In the genomic region with DNA sequence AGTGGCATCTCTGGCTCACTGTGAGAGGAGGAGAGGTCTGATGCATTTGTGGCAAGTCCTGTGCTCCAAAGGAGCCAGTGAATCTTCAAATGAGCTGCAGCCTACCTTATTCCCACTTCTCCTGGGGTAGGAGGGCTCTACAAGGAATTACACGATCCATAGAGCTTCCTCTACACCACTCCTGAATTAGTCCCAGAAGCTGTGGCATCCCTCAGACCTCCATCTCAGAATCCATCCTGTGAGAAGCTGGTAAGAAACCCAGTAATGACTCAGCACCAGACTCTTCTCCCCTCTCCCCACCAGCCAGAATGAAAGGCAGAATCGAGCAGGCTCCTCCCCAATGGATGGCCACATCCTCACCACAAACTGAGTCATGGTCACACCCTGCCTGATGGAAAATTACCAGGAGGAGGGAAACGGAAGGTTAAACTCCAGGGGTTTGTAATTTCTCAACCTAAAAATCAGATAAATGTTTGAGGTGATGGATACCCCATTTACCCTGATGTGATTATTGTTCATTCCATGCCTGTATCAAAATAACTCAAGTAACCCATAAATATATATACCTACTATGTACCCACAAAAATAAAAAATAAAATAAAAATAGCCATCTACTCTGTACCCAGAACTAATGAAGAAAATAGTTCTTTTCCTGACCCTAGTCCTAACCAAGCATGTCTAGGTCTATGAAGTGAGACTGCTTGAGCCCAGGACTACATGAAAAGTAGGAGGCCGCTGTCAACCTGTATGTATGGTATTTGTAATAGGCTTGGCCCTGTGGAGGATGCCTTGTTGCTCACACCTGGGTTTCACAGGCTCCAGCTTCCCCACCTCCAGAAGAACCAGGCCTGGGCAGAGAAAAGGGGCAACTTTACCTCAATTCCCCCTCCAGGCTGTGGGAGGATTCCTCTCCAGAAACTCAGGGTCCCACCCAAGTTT, we compare ENCODE assay signal across 8 cellular contexts. TPM values are rescaled to one million over a fixed set of nuclear protein-coding genes. Genes with fewer than 3 reads are reported as not detected.
DNase-seq lines count a peak whose midpoint lies in the region; ATAC-seq, FAIRE-seq and TF ChIP-seq lines count a peak whose summit lies in the region.

No MANE protein-coding gene starts in this region.

- H4K20me1 ChIP-seq in HepG2 (ENCODE audit: insufficient read depth, low read length) = no peaks in the 10 kb centered on the region

- ATAC-seq in GM19372 (IDR thresholded peaks at IDR 0.05; ENCODE audit: low read depth, unreplicated experiment) (peak; percentile 65), HepG2 (peak; percentile 78)
- ATAC-seq in stimulated activated effector memory CD8-positive, alpha-beta T cell treated with anti-CD3 and anti-CD28 coated beads, Interleukin-12 subunit alpha, Interleukin-12 subunit beta, amount 100 ng/mL, for 72 hours = peak; percentile 98

- peaks cover 2% of the 10 kb centered on the region for H3K27me3 Mint-ChIP-seq in T-helper 2 cell treated with Interferon-gamma antibody and Interleukin-4, amounts not matched to agents 5 μg/mL and 100 μg/mL, for 36 hours (ENCODE audit: low read depth)
- no peaks in the 10 kb centered on the region for H3K27me3 Mint-ChIP-seq in brain

- FAIRE-seq in HepG2 (lab: Jason Lieb, UNC) = peak; percentile 89

- intact Hi-C loops in HepG2 (cut with micrococcal nuclease; ENCODE audit: unreplicated experiment) = no loop called here

- peak overlapping the region; percentile 86 for H3K27ac Mint-ChIP-seq in T-helper 2 cell treated with Interferon-gamma antibody and Interleukin-4, amounts not matched to agents 5 μg/mL and 100 μg/mL, for 36 hours
- peak overlapping the region in 4 of 5 experiments; percentile 19 to 91 (median 64) for H3K27ac Mint-ChIP-seq in brain
- peak overlapping the region; percentile 96 for H3K27ac Mint-ChIP-seq in stimulated activated effector memory CD8-positive, alpha-beta T cell treated with anti-CD3 and anti-CD28 coated beads, Interleukin-12 subunit alpha, Interleukin-12 subunit beta, amount 100 ng/mL, for 72 hours

- peak overlapping the region; percentile 32 for H2AFZ ChIP-seq in HepG2 (ENCODE audit: low read length)

- peak; percentile 28 to 38; a peak in 2 of 4 replicates for TF ChIP-seq POLR2A in HepG2 (IDR thresholded peaks at IDR 0.05; ENCODE audit: insufficient read depth in 1 of 2, low read depth in 2 of 2, low read length in 2 of 2)

- H3K9ac ChIP-seq in HepG2 (ENCODE audit: insufficient read depth, low read depth, low read length) = peak overlapping the region; percentile 50; the same call in 1 of the 2 replicates

- DNase-seq in AML-193 (lab: John Stamatoyannopoulos, UW) (peak; percentile 87 to 93), HL-60 (ENCODE audit: low read depth in 1 of 2, low spot score in 1 of 2) (peak; percentile 93 to 94), HepG2 (ENCODE audit: low spot score) (peak; percentile 85), DMS114 treated with DMSO at 0.1 percent for 48 hours (lab: John Stamatoyannopoulos, UW; ENCODE audit: unreplicated experiment) (no peak)
- DNase-seq in T-helper 2 cell treated with Interferon-gamma antibody and Interleukin-4, amounts not matched to agents 5 μg/mL and 100 μg/mL, for 36 hours (ENCODE audit: low spot score) = peak; percentile 85
- DNase-seq in stimulated activated effector memory CD8-positive, alpha-beta T cell treated with anti-CD3 and anti-CD28 coated beads, Interleukin-12 subunit alpha, Interleukin-12 subunit beta, amount 100 ng/mL, for 72 hours (ENCODE audit: low spot score in 2 of 2) = peak; percentile 55 to 90

- H3K4me2 ChIP-seq in HepG2 (ENCODE audit: low read depth, low read length) = peak overlapping the region; percentile 72

- CTCF ChIA-PET in HepG2 (lab: Yijun Ruan, JAX; ENCODE audit: low intra/inter-chr PET ratio, low total read pairs) = no interaction called here

- peak overlapping the region; percentile 81 for H3K4me3 Mint-ChIP-seq in T-helper 2 cell treated with Interferon-gamma antibody and Interleukin-4, amounts not matched to agents 5 μg/mL and 100 μg/mL, for 36 hours
- H3K4me3 Mint-ChIP-seq in brain = peak overlapping the region in 2 of 5 experiments; percentile 18 to 28
- peak overlapping the region; percentile 69 for H3K4me3 Mint-ChIP-seq in stimulated activated effector memory CD8-positive, alpha-beta T cell treated with anti-CD3 and anti-CD28 coated beads, Interleukin-12 subunit alpha, Interleukin-12 subunit beta, amount 100 ng/mL, for 72 hours

- TF ChIP-seq RAD21 in HepG2 (CRISPR knock-in tag; IDR thresholded peaks at IDR 0.05) = no peak

- 24% methylated on average over 4 of the region's 4 CpGs for WGBS in HepG2 (ENCODE audit: low lambda C conversion rate)

- POLR2A ChIA-PET in HepG2 (lab: Yijun Ruan, JAX) = interaction anchor here (0.7 to 2.0 kb wide), 3 partner anchors 10 to 138 kb away, joined by 3 to 9 read pairs (median 6); a partner anchor contains a TSS

- no peaks in the 10 kb centered on the region for H3K9me3 ChIP-seq in HepG2 (ENCODE audit: low read length)

- peaks cover 50% of the 10 kb centered on the region for H3K4me1 ChIP-seq in HepG2 (ENCODE audit: insufficient read depth, low read length)

- H3K4me3 ChIP-seq in HL-60 (replicated peaks; ENCODE audit: insufficient read depth, low read length) (peak overlapping the region; percentile 27), HepG2 (replicated peaks in 1 of 3; ENCODE audit: insufficient read depth in 1 of 3, low read depth in 2 of 3, low read length in 3 of 3) (peak overlapping the region in 2 of 3 experiments; percentile 31 to 43; a peak in 3 of 6 replicates)

- BruUV-seq in HepG2 (replicated peaks; lab: Mats Ljungman, UMichigan) = no TSS peak

- no peak for TF ChIP-seq CTCF in HL-60 (IDR thresholded peaks at IDR 0.05; ENCODE audit: insufficient read depth, low read length)
- no peak for TF ChIP-seq CTCF in brain (conservative IDR thresholded peaks at IDR 0.05)
- TF ChIP-seq CTCF in HepG2 (CRISPR knock-in tag; IDR thresholded peaks at IDR 0.05) = no peak

- no peaks in the 10 kb centered on the region for H3K79me2 ChIP-seq in HepG2 (ENCODE audit: insufficient read depth, low read length)

- H3K27ac ChIP-seq in HL-60 (replicated peaks) = peak overlapping the region; percentile 73
- H3K27ac ChIP-seq in HepG2 (ENCODE audit: extremely low read length, insufficient read depth, low read length) = peak overlapping the region; percentile 36

- TF ChIP-seq EP300 in HepG2 (IDR thresholded peaks at IDR 0.05; ENCODE audit: low read depth in 2 of 2, low read length in 2 of 2) (peak in 1 of 2 experiments; percentile 77; a peak in 2 of 4 replicates), HepG2 (CRISPR knock-in tag; IDR thresholded peaks at IDR 0.05; ENCODE audit: borderline replicate concordance) (no peak)

- in situ Hi-C loops in HepG2 (cut with HindIII; ENCODE audit: extremely low pct_ligation_motif_present, low pct_unique_long_range_greater_than_20kb) = no loop called here

- peaks cover 22% of the 10 kb centered on the region for H3K36me3 Mint-ChIP-seq in T-helper 2 cell treated with Interferon-gamma antibody and Interleukin-4, amounts not matched to agents 5 μg/mL and 100 μg/mL, for 36 hours (ENCODE audit: low read depth)
- H3K36me3 Mint-ChIP-seq in brain = peaks cover 28% of the 10 kb centered on the region
- peaks cover 51% of the 10 kb centered on the region for H3K36me3 Mint-ChIP-seq in stimulated activated effector memory CD8-positive, alpha-beta T cell treated with anti-CD3 and anti-CD28 coated beads, Interleukin-12 subunit alpha, Interleukin-12 subunit beta, amount 100 ng/mL, for 72 hours

- no peaks in the 10 kb centered on the region for H3K27me3 ChIP-seq in HL-60 (ENCODE audit: insufficient read depth, poor library complexity, severe bottlenecking)
- H3K27me3 ChIP-seq in HepG2 (ENCODE audit: control insufficient read depth in 1 of 2, insufficient read depth in 2 of 2, low read length in 2 of 2) = peaks cover 0 to 6% of the 10 kb centered on the region in 2 experiments; a peak in 2 of 5 replicates

- no peaks in the 10 kb centered on the region for H3K9me3 Mint-ChIP-seq in T-helper 2 cell treated with Interferon-gamma antibody and Interleukin-4, amounts not matched to agents 5 μg/mL and 100 μg/mL, for 36 hours
- H3K9me3 Mint-ChIP-seq in brain = peaks cover 0 to 3% (median 0%) of the 10 kb centered on the region in 5 experiments
- H3K9me3 Mint-ChIP-seq in stimulated activated effector memory CD8-positive, alpha-beta T cell treated with anti-CD3 and anti-CD28 coated beads, Interleukin-12 subunit alpha, Interleukin-12 subunit beta, amount 100 ng/mL, for 72 hours = no peaks in the 10 kb centered on the region

- no peaks in the 10 kb centered on the region for H3K36me3 ChIP-seq in HepG2 (replicated peaks in 1 of 2; ENCODE audit: control insufficient read depth in 1 of 2, insufficient read depth in 2 of 2, low read length in 2 of 2)

- peaks cover 29% of the 10 kb centered on the region for H3K4me1 Mint-ChIP-seq in T-helper 2 cell treated with Interferon-gamma antibody and Interleukin-4, amounts not matched to agents 5 μg/mL and 100 μg/mL, for 36 hours (ENCODE audit: low read depth)
- H3K4me1 Mint-ChIP-seq in brain = peaks cover 12% of the 10 kb centered on the region
- H3K4me1 Mint-ChIP-seq in stimulated activated effector memory CD8-positive, alpha-beta T cell treated with anti-CD3 and anti-CD28 coated beads, Interleukin-12 subunit alpha, Interleukin-12 subunit beta, amount 100 ng/mL, for 72 hours = peaks cover 31% of the 10 kb centered on the region

RNA-seq across cellular contexts. Expression of a gene that starts 6.6 kb away (rescaled TPM):
- 979 TPM for polyA plus RNA-seq in brain (ENCODE audit: insufficient read depth, low read depth, low replicate concordance)
- total RNA-seq in HepG2 (2016; rRNA removed; fragmentation: Illumina TruSeq; extraction: Trizol) = 488 and 574 TPM in 2 replicates
- 56.7 and 63.3 TPM in 2 replicates for total RNA-seq in HepG2 (2016; cell fraction: cytosol; rRNA removed; fragmentation: Illumina TruSeq; extraction: Trizol; ENCODE audit: low read depth)
- total RNA-seq in HepG2 (2016; cell fraction: insoluble cytoplasmic fraction; rRNA removed; fragmentation: Illumina TruSeq; extraction: Trizol) = 500 and 538 TPM in 2 replicates
- total RNA-seq in HepG2 (2016; cell fraction: membrane; rRNA removed; fragmentation: Illumina TruSeq; extraction: Trizol) = 102 TPM in 2 replicates
- 265 and 278 TPM in 2 replicates for total RNA-seq in HepG2 (2016; cell fraction: nucleus; rRNA removed; fragmentation: Illumina TruSeq; extraction: Trizol)
- polyA plus RNA-seq in HepG2 (2011; rRNA removed) = 766 and 780 TPM in 2 replicates
- polyA plus RNA-seq in HepG2 (2011; cell fraction: cytosol; rRNA removed) = 619 and 801 TPM in 2 replicates
- 586 and 619 TPM in 2 replicates for polyA plus RNA-seq in HepG2 (2011; cell fraction: nucleus; rRNA removed)
- 811 and 958 TPM in 2 replicates for polyA plus RNA-seq in HepG2 (2012)
- 52.1 and 54.7 TPM in 2 replicates for polyA plus RNA-seq in HepG2 (2016; cell fraction: cytosol; fragmentation: Illumina TruSeq; extraction: Trizol; ENCODE audit: low read depth)
- polyA plus RNA-seq in HepG2 (2016; cell fraction: insoluble cytoplasmic fraction; fragmentation: Illumina TruSeq; extraction: Trizol; ENCODE audit: low read depth) = 373 and 468 TPM in 2 replicates
- 77.8 and 83.1 TPM in 2 replicates for polyA plus RNA-seq in HepG2 (2016; cell fraction: membrane; fragmentation: Illumina TruSeq; extraction: Trizol; ENCODE audit: low read depth)
- polyA plus RNA-seq in HepG2 (2016; cell fraction: nucleus; fragmentation: Illumina TruSeq; extraction: Trizol; ENCODE audit: insufficient read depth, low read depth) = 330 and 335 TPM in 2 replicates
- 1,889 and 3,533 TPM in 2 replicates for polyA minus RNA-seq in HepG2 (2011; rRNA and poly(A)+ RNA removed; ENCODE audit: low replicate concordance)
- polyA minus RNA-seq in HepG2 (2011; cell fraction: cytosol; rRNA and poly(A)+ RNA removed) = 776 TPM in 2 replicates
- 532 and 663 TPM in 2 replicates for polyA minus RNA-seq in HepG2 (2011; cell fraction: nucleus; rRNA and poly(A)+ RNA removed)

RNA-seq across cellular contexts. Expression of a gene that starts 34.8 kb away (rescaled TPM):
- polyA plus RNA-seq in brain (ENCODE audit: insufficient read depth, low read depth, low replicate concordance) (124 TPM), HepG2 (2011; rRNA removed) (0.87 and 1.3 TPM in 2 replicates)
- 0.22 TPM in 1 of 2 replicates, not detected in the other for total RNA-seq in HepG2 (2016; rRNA removed; fragmentation: Illumina TruSeq; extraction: Trizol)
- not detected in 2 replicates for total RNA-seq in HepG2 (2016; cell fraction: cytosol; rRNA removed; fragmentation: Illumina TruSeq; extraction: Trizol; ENCODE audit: low read depth)
- total RNA-seq in HepG2 (2016; cell fraction: insoluble cytoplasmic fraction; rRNA removed; fragmentation: Illumina TruSeq; extraction: Trizol) = not detected in 2 replicates
- total RNA-seq in HepG2 (2016; cell fraction: membrane; rRNA removed; fragmentation: Illumina TruSeq; extraction: Trizol) = not detected in 2 replicates
- not detected in 2 replicates for total RNA-seq in HepG2 (2016; cell fraction: nucleus; rRNA removed; fragmentation: Illumina TruSeq; extraction: Trizol)
- 0.07 and 0.36 TPM in 2 replicates for polyA plus RNA-seq in HepG2 (2011; cell fraction: cytosol; rRNA removed)
- polyA plus RNA-seq in HepG2 (2011; cell fraction: nucleus; rRNA removed) = 4.2 and 4.3 TPM in 2 replicates
- 1.0 and 1.3 TPM in 2 replicates for polyA plus RNA-seq in HepG2 (2012)
- polyA plus RNA-seq in HepG2 (2016; cell fraction: cytosol; fragmentation: Illumina TruSeq; extraction: Trizol; ENCODE audit: low read depth) = not detected in 2 replicates
- not detected in 2 replicates for polyA plus RNA-seq in HepG2 (2016; cell fraction: insoluble cytoplasmic fraction; fragmentation: Illumina TruSeq; extraction: Trizol; ENCODE audit: low read depth)
- polyA plus RNA-seq in HepG2 (2016; cell fraction: membrane; fragmentation: Illumina TruSeq; extraction: Trizol; ENCODE audit: low read depth) = 0.77 TPM in 1 of 2 replicates, not detected in the other
- polyA plus RNA-seq in HepG2 (2016; cell fraction: nucleus; fragmentation: Illumina TruSeq; extraction: Trizol; ENCODE audit: insufficient read depth, low read depth) = 2.2 and 2.5 TPM in 2 replicates
- polyA minus RNA-seq in HepG2 (2011; rRNA and poly(A)+ RNA removed; ENCODE audit: low replicate concordance) = 0.78 and 129 TPM in 2 replicates
- polyA minus RNA-seq in HepG2 (2011; cell fraction: cytosol; rRNA and poly(A)+ RNA removed) = 1.7 and 1.9 TPM in 2 replicates
- polyA minus RNA-seq in HepG2 (2011; cell fraction: nucleus; rRNA and poly(A)+ RNA removed) = 1.9 and 2.3 TPM in 2 replicates

RNA-seq across cellular contexts. Expression of a gene that starts 40.0 kb away (rescaled TPM):
- polyA plus RNA-seq in brain (ENCODE audit: insufficient read depth, low read depth, low replicate concordance) = 3.0 TPM
- total RNA-seq in HepG2 (2016; rRNA removed; fragmentation: Illumina TruSeq; extraction: Trizol) = 0.32 TPM in 1 of 2 replicates, not detected in the other
- not detected in 2 replicates for total RNA-seq in HepG2 (2016; cell fraction: cytosol; rRNA removed; fragmentation: Illumina TruSeq; extraction: Trizol; ENCODE audit: low read depth)
- 0.07 and 0.17 TPM in 2 replicates for total RNA-seq in HepG2 (2016; cell fraction: insoluble cytoplasmic fraction; rRNA removed; fragmentation: Illumina TruSeq; extraction: Trizol)
- not detected in 2 replicates for total RNA-seq in HepG2 (2016; cell fraction: membrane; rRNA removed; fragmentation: Illumina TruSeq; extraction: Trizol)
- not detected in 2 replicates for total RNA-seq in HepG2 (2016; cell fraction: nucleus; rRNA removed; fragmentation: Illumina TruSeq; extraction: Trizol)
- 0.04 and 0.13 TPM in 2 replicates for polyA plus RNA-seq in HepG2 (2011; rRNA removed)
- polyA plus RNA-seq in HepG2 (2011; cell fraction: cytosol; rRNA removed) = 0.05 TPM in 2 replicates
- polyA plus RNA-seq in HepG2 (2011; cell fraction: nucleus; rRNA removed) = 0.16 TPM in 1 of 2 replicates, not detected in the other
- polyA plus RNA-seq in HepG2 (2012) = 0.09 and 0.36 TPM in 2 replicates
- not detected in 2 replicates for polyA plus RNA-seq in HepG2 (2016; cell fraction: cytosol; fragmentation: Illumina TruSeq; extraction: Trizol; ENCODE audit: low read depth)
- not detected in 2 replicates for polyA plus RNA-seq in HepG2 (2016; cell fraction: insoluble cytoplasmic fraction; fragmentation: Illumina TruSeq; extraction: Trizol; ENCODE audit: low read depth)
- polyA plus RNA-seq in HepG2 (2016; cell fraction: membrane; fragmentation: Illumina TruSeq; extraction: Trizol; ENCODE audit: low read depth) = not detected in 2 replicates
- not detected in 2 replicates for polyA plus RNA-seq in HepG2 (2016; cell fraction: nucleus; fragmentation: Illumina TruSeq; extraction: Trizol; ENCODE audit: insufficient read depth, low read depth)
- 0.86 and 2.8 TPM in 2 replicates for polyA minus RNA-seq in HepG2 (2011; rRNA and poly(A)+ RNA removed; ENCODE audit: low replicate concordance)
- not detected in 2 replicates for polyA minus RNA-seq in HepG2 (2011; cell fraction: cytosol; rRNA and poly(A)+ RNA removed)
- not detected in 2 replicates for polyA minus RNA-seq in HepG2 (2011; cell fraction: nucleus; rRNA and poly(A)+ RNA removed)

Comparison
In these comparisons a context has a peak if more than half of its experiments do, and no peak if none do; other contexts are left out.
1. RNA of a gene that starts 34.8 kb away (polyA plus RNA-seq): 124 TPM in brain (single experiment); 0.07 to 4.3 TPM in HepG2; every median in the first group is over 10 times any median in the second.
2. Peak in every context shown above with its lines, with median percentiles within 50 percentile points of each other: ATAC-seq and H3K27ac Mint-ChIP-seq.